ENCODE assay signal across 8 cellular contexts in genomic region chr2:25700221-25700660, GRCh38.
DNase-seq lines count a peak whose midpoint lies in the region; ATAC-seq and TF ChIP-seq lines count a peak whose summit lies in the region.

No MANE protein-coding gene starts in this region.

- no peak for ATAC-seq in HG03469 (IDR thresholded peaks at IDR 0.05; ENCODE audit: unreplicated experiment)

- peak; percentile 89 for TF ChIP-seq CTCF in C4-2B (conservative IDR thresholded peaks at IDR 0.05)
- peak; percentile 75 for TF ChIP-seq CTCF in GM12873 (IDR thresholded peaks at IDR 0.05; ENCODE audit: insufficient read depth, low read depth, low read length, missing control alignments)

- DNase-seq in NCI-H2227 (lab: John Stamatoyannopoulos, UW; ENCODE audit: unreplicated experiment) (peak; percentile 59), hepatic stellate cell (ENCODE audit: low spot score) (peak; percentile 41), KG1 (lab: John Stamatoyannopoulos, UW) (no peak)
- peak; percentile 36 to 38 for DNase-seq in activated T-cell treated with anti-CD3 and anti-CD28 coated beads, Interleukin-2, amount 50 U/mL, for 48 hours
- DNase-seq in stimulated activated CD4-positive, alpha-beta T cell treated with anti-CD3 and anti-CD28 coated beads, Interleukin-12 subunit alpha, Interleukin-12 subunit beta, amount 100 ng/mL, for 4 hours: peak; percentile 2

- H3K27ac ChIP-seq in C4-2B: no peak overlapping the region
